Comparison of ENCODE assay signal across 15 cellular contexts in the genomic region with DNA sequence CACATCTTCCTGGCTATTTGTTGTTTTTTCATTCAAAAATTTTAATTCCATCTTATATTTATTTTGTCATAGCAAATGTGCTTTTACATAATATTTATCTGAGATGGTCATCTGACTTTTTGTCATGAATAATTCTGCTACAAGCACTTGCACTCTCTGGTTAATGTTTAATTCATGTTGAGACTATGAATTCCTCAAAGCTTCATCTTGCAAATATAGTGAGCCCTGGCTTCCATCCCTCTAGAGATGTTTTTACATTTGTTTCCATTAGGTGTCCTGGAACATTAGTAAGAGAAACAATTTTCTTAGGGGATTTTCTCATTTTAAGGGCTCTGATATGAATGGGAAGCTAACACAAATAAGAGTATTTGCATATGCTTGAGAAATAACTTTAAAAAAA.
DNase-seq lines count a peak whose midpoint lies in the region; ATAC-seq and TF ChIP-seq lines count a peak whose summit lies in the region.
"Had no signal": no experiment of that assay in that cellular context is flagged by ENCODE, and none has a peak within 500 bp of the region (broad histone marks: within the 10 kb centered on the region; RNA-seq: fewer than 3 reads in every experiment).

No MANE protein-coding gene starts in this region.

- POLR2A ChIA-PET in HCT116 (lab: Charles Lee): no interaction called here

- H3K9me2 ChIP-seq in HCT116 (ENCODE audit: insufficient read depth) (no peaks in the 10 kb centered on the region; the same call in 1 of the 2 replicates), hepatocyte (replicated peaks; ENCODE audit: insufficient read depth) (no peaks in the 10 kb centered on the region)

- BruUV-seq in HCT116 (replicated peaks; lab: Mats Ljungman, UMichigan): no TSS peak

- DNase-seq in HCT116 (ENCODE audit: low read depth, low spot score) (no peak), kidney epithelial cell (ENCODE audit: low read depth) (peak; percentile 10), renal cortical epithelial cell (ENCODE audit: low read depth) (peak; percentile 83), NOMO-1 treated with dmso at 0.1 percent for 144 hours (lab: John Stamatoyannopoulos, UW; ENCODE audit: unreplicated experiment) (no peak), G401 (ENCODE audit: low spot score) (no peak), hepatocyte (ENCODE audit: low spot score) (no peak)
- DNase-seq in activated T-cell treated with anti-CD3 and anti-CD28 coated beads, Interleukin-2, amount 50 U/mL, for 48 hours: no peak
- DNase-seq: DMS79, HFFc6, NCI-H1694 treated with DMSO at 0.1 percent for 48 hours, NCI-H226, NCI-H524 had no signal

- no peak for ATAC-seq in HCT116
- ATAC-seq: K562 had no signal

- H3K27me3 ChIP-seq in HCT116 (ENCODE audit: insufficient read depth, low read length): no peaks in the 10 kb centered on the region
- H3K27me3 ChIP-seq in kidney epithelial cell (ENCODE audit: control insufficient read depth, insufficient read depth, low read length): no peaks in the 10 kb centered on the region
- H3K27me3 ChIP-seq in hepatocyte: no peaks in the 10 kb centered on the region

- intact Hi-C loops in HCT116 (cut with micrococcal nuclease): no loop called here

- no peak overlapping the region for H3K27ac ChIP-seq in HCT116 (ENCODE audit: low read depth, low read length)
- H3K27ac ChIP-seq in VCaP: peak overlapping the region; percentile 28
- H3K27ac ChIP-seq in hepatocyte: no peak overlapping the region
- H3K27ac ChIP-seq: PC-9 had no signal

- no peaks in the 10 kb centered on the region for H3K9me3 ChIP-seq in HCT116 (ENCODE audit: control insufficient read depth in 1 of 2, insufficient read depth in 1 of 2, low read depth in 1 of 2, low read length in 2 of 2)
- no peaks in the 10 kb centered on the region for H3K9me3 ChIP-seq in hepatocyte (ENCODE audit: low read depth)

- TF ChIP-seq CTCF in HCT116 (IDR thresholded peaks at IDR 0.05 in 2 of 3, conservative IDR thresholded peaks at IDR 0.05 in 1 of 3; ENCODE audit: borderline replicate concordance in 1 of 3, insufficient read depth in 1 of 3, low read depth in 2 of 3, low read length in 2 of 3): no peak
- no peak for TF ChIP-seq CTCF in VCaP (conservative IDR thresholded peaks at IDR 0.05)
- TF ChIP-seq CTCF in kidney epithelial cell (IDR thresholded peaks at IDR 0.05; ENCODE audit: insufficient read depth, low read length, poor library complexity, severe bottlenecking): no peak
- TF ChIP-seq CTCF in hepatocyte (IDR thresholded peaks at IDR 0.05; ENCODE audit: poor library complexity): no peak

- H3K4me2 ChIP-seq in HCT116 (ENCODE audit: low read length) (no peak overlapping the region), hepatocyte (no peak overlapping the region)
- H3K4me2 ChIP-seq: PC-9 had no signal

- H3K9ac ChIP-seq in HCT116 (ENCODE audit: low read length): no peak overlapping the region

- RAD21 ChIA-PET in HCT116 (lab: Charles Lee; ENCODE audit: low non-redundant PET in 1 of 2, low total read pairs in 2 of 2, uncharacterized antibody in 2 of 2, unreplicated experiment in 2 of 2): no interaction called here

- CTCF ChIA-PET in HCT116 (lab: Charles Lee): no interaction called here

- H3K36me3 ChIP-seq in HCT116 (ENCODE audit: control insufficient read depth in 1 of 2, insufficient read depth in 2 of 2, low read length in 2 of 2) (no peaks in the 10 kb centered on the region), kidney epithelial cell (ENCODE audit: control insufficient read depth, insufficient read depth, low read length) (no peaks in the 10 kb centered on the region), hepatocyte (replicated peaks; ENCODE audit: insufficient read depth, low read depth) (no peaks in the 10 kb centered on the region)

- H3K79me2 ChIP-seq in HCT116 (ENCODE audit: insufficient read depth, low read length) (no peaks in the 10 kb centered on the region), hepatocyte (no peaks in the 10 kb centered on the region)

- H4K20me1 ChIP-seq in HCT116 (ENCODE audit: insufficient read depth) (no peaks in the 10 kb centered on the region), hepatocyte (ENCODE audit: insufficient read depth, poor library complexity, severe bottlenecking) (no peaks in the 10 kb centered on the region)

- H3K4me1 ChIP-seq in HCT116 (ENCODE audit: control insufficient read depth in 1 of 2, insufficient read depth in 2 of 2, low read length in 2 of 2): no peaks in the 10 kb centered on the region
- no peaks in the 10 kb centered on the region for H3K4me1 ChIP-seq in hepatocyte (ENCODE audit: insufficient read depth)

- TF ChIP-seq POLR2A in HCT116 (IDR thresholded peaks at IDR 0.05; ENCODE audit: borderline replicate concordance, extremely low read depth, insufficient read depth, insufficient read length): no peak

- in situ Hi-C loops in G401 (cut with HindIII; ENCODE audit: low sequenced_read_pairs): no loop called here

- H3K4me3 ChIP-seq in HCT116 (replicated peaks in 1 of 2; ENCODE audit: low read depth in 1 of 2, low read length in 2 of 2) (no peak overlapping the region), kidney epithelial cell (ENCODE audit: low read depth, low read length) (no peak overlapping the region), hepatocyte (no peak overlapping the region)
- H3K4me3 ChIP-seq: K562, PC-9 had no signal

- H2AFZ ChIP-seq in HCT116 (ENCODE audit: low read depth, low read length, poor library complexity, severe bottlenecking) (peak overlapping the region; percentile 52), hepatocyte (no peak overlapping the region)

- no peak for TF ChIP-seq RAD21 in HCT116 (IDR thresholded peaks at IDR 0.05; ENCODE audit: low read depth)

TF ChIP-seq in HCT116, 20 proteins besides CTCF, POLR2A, EP300 and RAD21:
- TF ChIP-seq EZH2phosphoT487 (IDR thresholded peaks at IDR 0.05; ENCODE audit: borderline replicate concordance) (no peak), TCF7L2 (IDR thresholded peaks at IDR 0.05; ENCODE audit: borderline replicate concordance, extremely low read depth, insufficient read depth, insufficient read length) (no peak), ZNF274 (IDR thresholded peaks at IDR 0.05; ENCODE audit: low read depth, low read length) (no peak), JUND (IDR thresholded peaks at IDR 0.05) (no peak), EZH2 (IDR thresholded peaks at IDR 0.05) (no peak), YY1 (IDR thresholded peaks at IDR 0.05; ENCODE audit: extremely low read depth, insufficient replicate concordance, low read depth, low read length) (no peak), POLR2AphosphoS5 (IDR thresholded peaks at IDR 0.05; ENCODE audit: low read depth, low read length) (no peak)
TF ChIP-seq in HCT116: peak in this region for 0.

Comparison
In these comparisons a context has a peak if more than half of its experiments do, and no peak if none do; other contexts are left out.
1. DNase-seq: peak in kidney epithelial cell (single experiment) and renal cortical epithelial cell (single experiment); none in HCT116 (single experiment), NOMO-1 treated with dmso at 0.1 percent for 144 hours (single experiment), G401 (single experiment), hepatocyte (single experiment) and activated T-cell treated with anti-CD3 and anti-CD28 coated beads, Interleukin-2, amount 50 U/mL, for 48 hours (0 of 2).